In genomic region chr16:997440-998051, GRCh38 we compare ENCODE assay signal across 8 cellular contexts. TPM values are rescaled to one million over a fixed set of nuclear protein-coding genes. Genes with fewer than 3 reads are reported as not detected.
DNase-seq lines count a peak whose midpoint lies in the region; ATAC-seq and TF ChIP-seq lines count a peak whose summit lies in the region.

No MANE protein-coding gene starts in this region.

- no peak for TF ChIP-seq CTCF in RWPE2 (IDR thresholded peaks at IDR 0.05; ENCODE audit: poor library complexity, severe bottlenecking)
- no peak for TF ChIP-seq CTCF in MM.1S (IDR thresholded peaks at IDR 0.05; ENCODE audit: low read length)

- H3K27ac Mint-ChIP-seq in activated naive CD4-positive, alpha-beta T cell treated with anti-CD3 and anti-CD28 coated beads, Interleukin-2, amount 50 U/mL, for 24 hours, result no peak overlapping the region

- H3K36me3 Mint-ChIP-seq in activated naive CD4-positive, alpha-beta T cell treated with anti-CD3 and anti-CD28 coated beads, Interleukin-2, amount 50 U/mL, for 24 hours, result no peaks in the 10 kb centered on the region

- peaks cover 55% of the 10 kb centered on the region for H3K4me1 Mint-ChIP-seq in activated naive CD4-positive, alpha-beta T cell treated with anti-CD3 and anti-CD28 coated beads, Interleukin-2, amount 50 U/mL, for 24 hours

- peak overlapping the region; percentile 1 for H3K4me3 ChIP-seq in RWPE2 (ENCODE audit: severe bottlenecking)
- H3K4me3 ChIP-seq in MM.1S (ENCODE audit: low read length), result no peak overlapping the region

- no peaks in the 10 kb centered on the region for H3K9me2 ChIP-seq in MM.1S (replicated peaks; ENCODE audit: insufficient read depth, low read length)

- H3K79me2 ChIP-seq in MM.1S (ENCODE audit: low read length), result no peaks in the 10 kb centered on the region

- H3K9me3 ChIP-seq in RWPE2 (ENCODE audit: severe bottlenecking) (no peaks in the 10 kb centered on the region), MM.1S (replicated peaks; ENCODE audit: insufficient read depth, low read length) (no peaks in the 10 kb centered on the region)

- peak overlapping the region; percentile 50 for H3K27ac ChIP-seq in RWPE2 (ENCODE audit: poor library complexity, severe bottlenecking)
- H3K27ac ChIP-seq in MM.1S (ENCODE audit: low read length), result no peak overlapping the region

- no peak overlapping the region for H3K9ac ChIP-seq in MM.1S (ENCODE audit: low read length)

- peak; percentile 93 for ATAC-seq in RWPE2 (ENCODE audit: low read depth)

- peak overlapping the region; percentile 78 for H3K4me3 Mint-ChIP-seq in activated naive CD4-positive, alpha-beta T cell treated with anti-CD3 and anti-CD28 coated beads, Interleukin-2, amount 50 U/mL, for 24 hours

- H3K4me1 ChIP-seq in RWPE2 (ENCODE audit: insufficient read depth, poor library complexity, severe bottlenecking), result peaks cover 5% of the 10 kb centered on the region
- H3K4me1 ChIP-seq in MM.1S (ENCODE audit: low read length), result no peaks in the 10 kb centered on the region

- H3K27me3 Mint-ChIP-seq in activated naive CD4-positive, alpha-beta T cell treated with anti-CD3 and anti-CD28 coated beads, Interleukin-2, amount 50 U/mL, for 24 hours, result no peaks in the 10 kb centered on the region

- H3K36me3 ChIP-seq in RWPE2 (ENCODE audit: low read depth), result no peaks in the 10 kb centered on the region
- no peaks in the 10 kb centered on the region for H3K36me3 ChIP-seq in MM.1S (replicated peaks; ENCODE audit: insufficient read depth, low read length)

- no peak overlapping the region for H2AFZ ChIP-seq in MM.1S (ENCODE audit: low read length)

- DNase-seq in CD1c-positive myeloid dendritic cell (ENCODE audit: extremely low spot score) (peak; percentile 65), RWPE2 (ENCODE audit: low spot score) (no peak), iPS-NIHi11 (ENCODE audit: low spot score) (peak; percentile 91), MM.1S (no peak), medulla oblongata (ENCODE audit: extremely low spot score) (no peak), mesenteric fat pad (ENCODE audit: low spot score) (no peak)
- peak in 2 of 3 donors; percentile 39 to 45 for DNase-seq in stimulated activated CD4-positive, alpha-beta T cell treated with anti-CD3 and anti-CD28 coated beads, TNF-alpha, amount 100 ng/mL, for 1 hour (ENCODE audit: low read depth in 3 of 3, low spot score in 1 of 3)

- no peaks in the 10 kb centered on the region for H4K20me1 ChIP-seq in MM.1S (ENCODE audit: insufficient read depth, low read length)

- H3K27me3 ChIP-seq in RWPE2 (ENCODE audit: insufficient read depth, poor library complexity, severe bottlenecking), result no peaks in the 10 kb centered on the region
- peaks cover 82% of the 10 kb centered on the region for H3K27me3 ChIP-seq in MM.1S (replicated peaks; ENCODE audit: insufficient read depth, low read length)

- H3F3A ChIP-seq in MM.1S (ENCODE audit: insufficient read depth, low read length), result no peaks in the 10 kb centered on the region

- no peak overlapping the region for H3K4me2 ChIP-seq in MM.1S (ENCODE audit: low read depth, low read length)

- H3K9me3 Mint-ChIP-seq in activated naive CD4-positive, alpha-beta T cell treated with anti-CD3 and anti-CD28 coated beads, Interleukin-2, amount 50 U/mL, for 24 hours, result no peaks in the 10 kb centered on the region

RNA-seq across cellular contexts. Expression of gene SOX8, which starts 16.0 kb away (rescaled TPM):
- total RNA-seq in mesenteric fat pad, result 1.3 TPM

RNA-seq across cellular contexts. Expression of gene LMF1, which starts 26.8 kb away (rescaled TPM):
- total RNA-seq in mesenteric fat pad, result 16.0 TPM

Comparison
In these comparisons a context has a peak if more than half of its experiments do, and no peak if none do; other contexts are left out.
1. DNase-seq: peak in CD1c-positive myeloid dendritic cell (single experiment), iPS-NIHi11 (single experiment) and stimulated activated CD4-positive, alpha-beta T cell treated with anti-CD3 and anti-CD28 coated beads, TNF-alpha, amount 100 ng/mL, for 1 hour (2 of 3); none in RWPE2 (single experiment), MM.1S (single experiment), medulla oblongata (single experiment) and mesenteric fat pad (single experiment).